In the genomic region with DNA sequence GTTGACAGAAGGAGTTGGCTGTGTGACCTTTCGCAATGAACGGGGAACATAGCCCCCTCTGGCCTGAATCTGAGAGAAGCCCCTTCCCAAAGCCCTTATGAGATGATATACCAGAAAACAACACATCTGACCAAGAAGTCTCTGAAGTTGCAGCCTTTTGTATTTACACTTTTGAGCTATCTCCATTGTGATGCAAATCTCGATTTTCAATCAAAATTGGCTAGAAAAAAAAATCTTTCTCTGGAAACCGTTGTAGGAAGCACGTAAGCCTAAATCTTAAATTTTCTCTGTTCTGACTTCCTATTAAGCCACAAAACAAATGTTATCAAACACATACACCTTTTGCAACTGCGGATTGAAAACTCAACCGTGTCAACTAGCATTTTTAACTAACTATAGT, we compare ENCODE assay signal across 26 cellular contexts.
DNase-seq lines count a peak whose midpoint lies in the region; ATAC-seq, FAIRE-seq and TF ChIP-seq lines count a peak whose summit lies in the region.
"Had no signal": no experiment of that assay in that cellular context is flagged by ENCODE, and none has a peak within 500 bp of the region (broad histone marks: within the 10 kb centered on the region; RNA-seq: fewer than 3 reads in every experiment).

No MANE protein-coding gene starts in this region.

- H3K27ac ChIP-seq in GM23338 (ENCODE audit: low read depth) (no peak overlapping the region), H1 (ENCODE audit: low read depth, low read length) (no peak overlapping the region), PC-3 (ENCODE audit: low read length) (no peak overlapping the region)
- H3K27ac ChIP-seq: 22Rv1; A549; BLaER1 treated with 17β-estradiol and CSF1 and Interleukin-3, amounts not matched to agents 10 nM and 100 nM; C4-2B had no signal

- H3K23ac ChIP-seq in H1 (ENCODE audit: insufficient read length), result no peak overlapping the region

- no peak overlapping the region for H3K56ac ChIP-seq in H1 (replicated peaks; ENCODE audit: insufficient read length, low read depth, low read length)

- H3K4me3 ChIP-seq in GM23338, result peak overlapping the region; percentile 14; the same call in 1 of the 2 replicates
- no peak overlapping the region for H3K4me3 ChIP-seq in H1 (ENCODE audit: extremely low read depth in 1 of 4, insufficient read depth in 2 of 4, low read depth in 3 of 4, low read length in 4 of 4)
- H3K4me3 ChIP-seq in PC-3 (ENCODE audit: low read length), result no peak overlapping the region
- H3K4me3 ChIP-seq: A549; BLaER1 treated with 17β-estradiol and CSF1 and Interleukin-3, amounts not matched to agents 10 nM and 100 nM; GM12878 had no signal

- no peak overlapping the region for H3K9ac ChIP-seq in H1 (replicated peaks in 1 of 4; ENCODE audit: extremely low read depth in 1 of 4, low read depth in 3 of 4, low read length in 3 of 4)
- H3K9ac ChIP-seq in PC-3 (ENCODE audit: low read length), result no peak overlapping the region
- H3K9ac ChIP-seq: BLaER1 treated with 17β-estradiol and CSF1 and Interleukin-3, amounts not matched to agents 10 nM and 100 nM had no signal

- H3K27me3 ChIP-seq in GM23338 (ENCODE audit: insufficient read depth) (no peaks in the 10 kb centered on the region), H1 (replicated peaks in 1 of 4; ENCODE audit: control insufficient read depth in 3 of 4, extremely low read depth in 1 of 4, insufficient read depth in 3 of 4, low read length in 3 of 4) (no peaks in the 10 kb centered on the region), PC-3 (ENCODE audit: low read length) (peaks cover 90% of the 10 kb centered on the region)

- DNase-seq in GM23338 (ENCODE audit: low spot score), result no peak
- no peak for DNase-seq in H1 (ENCODE audit: low read depth in 1 of 2, low spot score in 2 of 2)
- peak; percentile 4 for DNase-seq in islet precursor cell
- no peak for DNase-seq in PC-3
- no peak for DNase-seq in activated naive CD4-positive, alpha-beta T cell treated with anti-CD3 and anti-CD28 coated beads, Interleukin-2, amount 10 ng/mL, durations not matched to agents 7 days and 5 days
- DNase-seq: AML-193; Caco-2; Calu3; CD4-positive, alpha-beta T cell; CD8-positive, alpha-beta T cell; DMS 273 treated with DMSO at 0.1 percent for 48 hours; DMS153; DMS53; DMS79; DND-41; EL; GDM1 had no signal

- no peak for TF ChIP-seq EP300 in H1 (IDR thresholded peaks at IDR 0.05; ENCODE audit: borderline replicate concordance in 1 of 2, low read depth in 2 of 2, low read length in 2 of 2)

- H3K4me2 ChIP-seq in GM23338 (peak overlapping the region; percentile 57), H1 (ENCODE audit: insufficient read depth in 1 of 2, low read depth in 2 of 2, low read length in 2 of 2) (no peak overlapping the region), PC-3 (ENCODE audit: low read length) (no peak overlapping the region)
- H3K4me2 ChIP-seq: A549; BLaER1 treated with 17β-estradiol and CSF1 and Interleukin-3, amounts not matched to agents 10 nM and 100 nM had no signal

- WGBS in H1 (ENCODE audit: extremely low coverage in 1 of 2, insufficient coverage in 1 of 2, insufficient read length in 1 of 2, insufficient replicate concordance in 2 of 2, low coverage in 1 of 2, low lambda C conversion rate in 2 of 2, missing lambda C conversion rate in 1 of 2), 2 experiments, result 57% methylated on average over 7 of the region's 7 CpGs; no CpG with 5 or more reads in 1 of the 2 experiments

- H2BK20ac ChIP-seq in H1 (ENCODE audit: low read length), result no peak overlapping the region

- peaks cover 62% of the 10 kb centered on the region for H3K4me1 Mint-ChIP-seq in GM23338
- H3K4me1 Mint-ChIP-seq in activated naive CD4-positive, alpha-beta T cell treated with anti-CD3 and anti-CD28 coated beads, Interleukin-2, amount 10 ng/mL, durations not matched to agents 7 days and 5 days, result no peaks in the 10 kb centered on the region
- H3K4me1 Mint-ChIP-seq: B cell had no signal

- peak overlapping the region; percentile 9; the same call in 1 of the 3 replicates for H3K4me3 Mint-ChIP-seq in GM23338
- H3K4me3 Mint-ChIP-seq in activated naive CD4-positive, alpha-beta T cell treated with anti-CD3 and anti-CD28 coated beads, Interleukin-2, amount 10 ng/mL, durations not matched to agents 7 days and 5 days, result no peak overlapping the region
- H3K4me3 Mint-ChIP-seq: B cell; CD4-positive, alpha-beta T cell; CD8-positive, alpha-beta T cell had no signal

- TF ChIP-seq RAD21 in H1 (IDR thresholded peaks at IDR 0.05 in 1 of 2, conservative IDR thresholded peaks at IDR 0.05 in 1 of 2; ENCODE audit: low read depth in 2 of 2, low read length in 2 of 2), result no peak

- H2BK15ac ChIP-seq in H1 (ENCODE audit: low read length), result no peak overlapping the region

- POLR2A ChIA-PET in H1 (lab: Charles Lee; ENCODE audit: partially characterized antibody), result interaction anchor here (0.7 to 1.5 kb wide), 2 partner anchors 14 to 349 kb away, joined by 3 read pairs; no protein-coding TSS in a partner anchor
- POLR2A ChIA-PET in PC-3 (lab: Charles Lee; ENCODE audit: unreplicated experiment), result no interaction called here

- H2BK120ac ChIP-seq in H1 (replicated peaks; ENCODE audit: low read depth, low read length), result no peak overlapping the region

- no peaks in the 10 kb centered on the region for H3K9me3 Mint-ChIP-seq in GM23338
- H3K9me3 Mint-ChIP-seq in activated naive CD4-positive, alpha-beta T cell treated with anti-CD3 and anti-CD28 coated beads, Interleukin-2, amount 10 ng/mL, durations not matched to agents 7 days and 5 days, result no peaks in the 10 kb centered on the region
- H3K9me3 Mint-ChIP-seq: CD4-positive, alpha-beta T cell; CD8-positive, alpha-beta T cell had no signal

- no peaks in the 10 kb centered on the region for H3K36me3 Mint-ChIP-seq in GM23338 (ENCODE audit: low read depth)
- no peaks in the 10 kb centered on the region for H3K36me3 Mint-ChIP-seq in activated naive CD4-positive, alpha-beta T cell treated with anti-CD3 and anti-CD28 coated beads, Interleukin-2, amount 10 ng/mL, durations not matched to agents 7 days and 5 days
- H3K36me3 Mint-ChIP-seq: CD8-positive, alpha-beta T cell had no signal

- TF ChIP-seq POLR2A in H1 (IDR thresholded peaks at IDR 0.05; ENCODE audit: control extremely low read depth in 1 of 2, low read depth in 2 of 2, low read length in 2 of 2), result no peak

- H3K4me1 ChIP-seq in GM23338 (ENCODE audit: insufficient read depth) (peaks cover 50% of the 10 kb centered on the region), H1 (replicated peaks in 1 of 4; ENCODE audit: control insufficient read depth in 3 of 4, insufficient read depth in 4 of 4, low read length in 3 of 4) (peaks cover 5 to 17% (median 9%) of the 10 kb centered on the region in 4 experiments; a peak in 6 of 7 replicates), PC-3 (ENCODE audit: insufficient read depth, low read length) (peaks cover 8% of the 10 kb centered on the region; the same call in 1 of the 2 replicates)
- H3K4me1 ChIP-seq: A549, Caco-2 had no signal

- no peak overlapping the region for H3K27ac Mint-ChIP-seq in GM23338
- H3K27ac Mint-ChIP-seq in activated naive CD4-positive, alpha-beta T cell treated with anti-CD3 and anti-CD28 coated beads, Interleukin-2, amount 10 ng/mL, durations not matched to agents 7 days and 5 days, result no peak overlapping the region
- H3K27ac Mint-ChIP-seq: B cell; CD4-positive, alpha-beta T cell; CD8-positive, alpha-beta T cell had no signal

- no TSS peak for BruUV-seq in PC-3 (replicated peaks; lab: Mats Ljungman, UMichigan)

- H3F3A ChIP-seq in GM23338 (replicated peaks; ENCODE audit: low read depth), result no peaks in the 10 kb centered on the region
- no peaks in the 10 kb centered on the region for H3F3A ChIP-seq in PC-3 (ENCODE audit: low read length, unreplicated experiment)

- no peak overlapping the region for H2AFZ ChIP-seq in GM23338
- no peak overlapping the region for H2AFZ ChIP-seq in H1 (ENCODE audit: low read length)
- no peak overlapping the region for H2AFZ ChIP-seq in PC-3 (ENCODE audit: low read length)

- no peak overlapping the region for H4K5ac ChIP-seq in H1 (ENCODE audit: insufficient read length, low read depth, low read length)

- no peaks in the 10 kb centered on the region for H3K79me1 ChIP-seq in H1 (ENCODE audit: low read depth, low read length)

- TF ChIP-seq CTCF in GM23338 (conservative IDR thresholded peaks at IDR 0.05; ENCODE audit: low read depth in 2 of 2) (no peak), H1 (IDR thresholded peaks at IDR 0.05; ENCODE audit: control extremely low read depth in 1 of 3, insufficient read depth in 1 of 3, low read depth in 1 of 3, low read length in 3 of 3) (no peak), PC-3 (conservative IDR thresholded peaks at IDR 0.05; ENCODE audit: low read depth, low read length) (no peak)

- no peak overlapping the region for H4K8ac ChIP-seq in H1 (ENCODE audit: extremely low read depth, insufficient read depth, low read length)

- H3K9me3 ChIP-seq in H1 (ENCODE audit: insufficient read depth in 2 of 2, low read depth in 1 of 2, low read length in 1 of 2) (no peaks in the 10 kb centered on the region), PC-3 (ENCODE audit: low read length) (no peaks in the 10 kb centered on the region)
- H3K9me3 ChIP-seq: A549; BLaER1 treated with 17β-estradiol and CSF1 and Interleukin-3, amounts not matched to agents 10 nM and 100 nM; Caco-2 had no signal

- H4K20me1 ChIP-seq in GM23338 (replicated peaks; ENCODE audit: insufficient read depth), result no peaks in the 10 kb centered on the region
- no peaks in the 10 kb centered on the region for H4K20me1 ChIP-seq in H1 (replicated peaks in 1 of 2; ENCODE audit: control insufficient read depth in 1 of 2, insufficient read depth in 2 of 2, low read length in 2 of 2)
- H4K20me1 ChIP-seq in PC-3 (ENCODE audit: low read length), result no peaks in the 10 kb centered on the region
- H4K20me1 ChIP-seq: BLaER1 treated with 17β-estradiol and CSF1 and Interleukin-3, amounts not matched to agents 10 nM and 100 nM had no signal

- no peaks in the 10 kb centered on the region for H3K36me3 ChIP-seq in GM23338 (ENCODE audit: insufficient read depth)
- no peaks in the 10 kb centered on the region for H3K36me3 ChIP-seq in H1 (ENCODE audit: control insufficient read depth in 2 of 4, insufficient read depth in 4 of 4, low read length in 3 of 4)
- no peaks in the 10 kb centered on the region for H3K36me3 ChIP-seq in PC-3 (ENCODE audit: low read depth, low read length)
- H3K36me3 ChIP-seq: BLaER1 treated with 17β-estradiol and CSF1 and Interleukin-3, amounts not matched to agents 10 nM and 100 nM had no signal

- ATAC-seq in GM23338 (no peak), PC-3 (no peak), HG03571 (IDR thresholded peaks at IDR 0.05; ENCODE audit: unreplicated experiment) (no peak)
- ATAC-seq: A549; CD8-positive, alpha-beta T cell; GM12878 had no signal

- H2BK12ac ChIP-seq in H1 (ENCODE audit: low read depth, low read length), result no peak overlapping the region

- H3K79me2 ChIP-seq in GM23338 (replicated peaks; ENCODE audit: insufficient read depth), result no peaks in the 10 kb centered on the region
- H3K79me2 ChIP-seq in H1 (ENCODE audit: control insufficient read depth in 1 of 2, insufficient read depth in 2 of 2, low read length in 2 of 2), result no peaks in the 10 kb centered on the region
- no peaks in the 10 kb centered on the region for H3K79me2 ChIP-seq in PC-3 (ENCODE audit: low read length)

- H3K14ac ChIP-seq in H1 (ENCODE audit: insufficient read length), result no peak overlapping the region

- H3K18ac ChIP-seq in H1 (ENCODE audit: extremely low read depth, low read length), result no peak overlapping the region

- no peak for FAIRE-seq in H1 (lab: Jason Lieb, UNC)
- FAIRE-seq: A549, GM12878, GM12892, GM18507 had no signal

- H4K91ac ChIP-seq in H1 (replicated peaks; ENCODE audit: insufficient read length, low read length), result no peak overlapping the region

- CTCF ChIA-PET in H1 (lab: Charles Lee; ENCODE audit: partially characterized antibody) (interaction anchor here (2.6 kb wide), 1 partner anchor 39 kb away, joined by 8 read pairs; no protein-coding TSS in a partner anchor), PC-3 (lab: Charles Lee) (no interaction called here)
- CTCF ChIA-PET in activated naive CD4-positive, alpha-beta T cell treated with anti-CD3 and anti-CD28 coated beads, Interleukin-2, amount 10 ng/mL, durations not matched to agents 7 days and 5 days (lab: Charles Lee), result no interaction called here

- no peak overlapping the region for H2AK5ac ChIP-seq in H1 (ENCODE audit: low read depth, low read length)

- H3K9me2 ChIP-seq in GM23338 (ENCODE audit: insufficient read depth) (no peaks in the 10 kb centered on the region), PC-3 (replicated peaks; ENCODE audit: low read length) (no peaks in the 10 kb centered on the region)

- intact Hi-C loops in PC-3 (cut with micrococcal nuclease), result no loop called here

- no peak overlapping the region for H2BK5ac ChIP-seq in H1 (ENCODE audit: low read depth, low read length)

- no peak overlapping the region for H3K4ac ChIP-seq in H1 (replicated peaks; ENCODE audit: insufficient read length, low read depth, low read length)

- H3K23me2 ChIP-seq in H1 (ENCODE audit: low read depth, low read length), result no peaks in the 10 kb centered on the region

- H3K27me3 Mint-ChIP-seq in GM23338 (ENCODE audit: insufficient read depth, low read depth, poor library complexity), result peaks cover 4% of the 10 kb centered on the region
- peaks cover 53% of the 10 kb centered on the region for H3K27me3 Mint-ChIP-seq in activated naive CD4-positive, alpha-beta T cell treated with anti-CD3 and anti-CD28 coated beads, Interleukin-2, amount 10 ng/mL, durations not matched to agents 7 days and 5 days
